In the genomic region with DNA sequence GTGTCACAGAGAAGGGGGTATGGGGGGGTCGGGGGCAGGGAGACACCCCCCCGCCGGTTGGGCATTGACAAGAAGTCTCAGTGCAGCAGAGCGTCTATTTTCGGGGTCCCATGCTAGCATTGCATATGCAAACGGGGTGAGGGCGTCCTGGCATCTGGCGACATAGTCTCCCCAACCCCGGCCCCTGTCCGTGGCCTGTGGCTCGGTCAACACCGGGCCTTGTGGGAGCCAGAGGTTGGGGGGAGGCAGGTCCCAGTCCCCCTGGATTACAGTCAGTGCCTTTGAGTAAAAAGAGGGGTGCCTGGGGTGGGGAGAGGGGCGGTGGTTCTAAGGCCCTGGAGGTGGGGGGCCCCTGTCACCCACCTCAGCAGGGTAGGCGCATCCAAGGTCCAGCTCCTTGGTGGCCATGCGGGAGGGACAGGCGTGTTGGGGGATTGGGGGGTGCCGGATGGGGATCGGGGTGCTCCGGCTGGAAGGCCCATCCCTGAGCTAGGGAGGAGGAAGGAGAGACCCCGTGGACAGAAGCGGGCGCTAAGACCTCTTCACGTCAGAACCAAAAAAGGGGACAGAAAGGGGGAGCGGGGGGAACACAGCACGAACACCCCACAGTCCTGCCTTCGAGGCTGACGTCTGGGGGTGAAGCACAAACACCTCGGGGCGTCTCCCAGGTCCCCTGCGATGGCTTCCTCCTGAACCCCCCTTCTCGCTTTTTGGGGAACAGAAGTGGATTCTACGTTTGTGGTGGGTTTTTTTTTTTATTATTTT, we compare ENCODE assay signal across 25 cellular contexts. TPM values are rescaled to one million over a fixed set of nuclear protein-coding genes. Genes with fewer than 3 reads are reported as not detected.
DNase-seq lines count a peak whose midpoint lies in the region; ATAC-seq and TF ChIP-seq lines count a peak whose summit lies in the region.
"Had no signal": no experiment of that assay in that cellular context is flagged by ENCODE, and none has a peak within 500 bp of the region (broad histone marks: within the 10 kb centered on the region; RNA-seq: fewer than 3 reads in every experiment).

No MANE protein-coding gene starts in this region.

- H3K4me1 ChIP-seq in CD4-positive, CD25-positive, alpha-beta regulatory T cell (ENCODE audit: control insufficient read depth, insufficient read depth, low read length, poor library complexity, severe bottlenecking): peaks cover 13% of the 10 kb centered on the region
- H3K4me1 ChIP-seq in Karpas-422 (ENCODE audit: low read length): peaks cover 22% of the 10 kb centered on the region
- H3K4me1 ChIP-seq in breast epithelium: peaks cover 0 to 16% of the 10 kb centered on the region in 2 donors
- H3K4me1 ChIP-seq: foreskin keratinocyte had no signal

- TF ChIP-seq CTCF in natural killer cell (IDR thresholded peaks at IDR 0.05) (no peak), breast epithelium (IDR thresholded peaks at IDR 0.05) (no peak)

- peak overlapping the region in 2 of 4 donors; percentile 69 to 83 for H3K4me3 Mint-ChIP-seq in CD4-positive, CD25-positive, alpha-beta regulatory T cell
- no peak overlapping the region for H3K4me3 Mint-ChIP-seq in natural killer cell
- H3K4me3 Mint-ChIP-seq: HFFc6, naive B cell had no signal

- H2AFZ ChIP-seq in Karpas-422 (ENCODE audit: low read length): no peak overlapping the region

- peaks cover 24% of the 10 kb centered on the region for H3K36me3 ChIP-seq in CD4-positive, CD25-positive, alpha-beta regulatory T cell (ENCODE audit: control insufficient read depth, insufficient read depth, low read length)
- H3K36me3 ChIP-seq in Karpas-422 (ENCODE audit: insufficient read depth, low read length) (peaks cover 7% of the 10 kb centered on the region; the same call in 1 of the 2 replicates), breast epithelium (no peaks in the 10 kb centered on the region)
- H3K36me3 ChIP-seq: ovary had no signal

- ATAC-seq in CD4-positive, CD25-positive, alpha-beta regulatory T cell (ENCODE audit: low read depth in 2 of 2): no peak
- ATAC-seq in natural killer cell (no peak), GM21529 (IDR thresholded peaks at IDR 0.05; ENCODE audit: unreplicated experiment) (no peak)
- ATAC-seq: foreskin keratinocyte, left lobe of liver had no signal

- TF ChIP-seq POLR2A in breast epithelium (IDR thresholded peaks at IDR 0.05): no peak

- H4K20me1 ChIP-seq in Karpas-422 (ENCODE audit: insufficient read depth, low read depth, low read length): peaks cover 32% of the 10 kb centered on the region

- intact Hi-C loops in natural killer cell (cut with micrococcal nuclease) (no loop called here), breast epithelium (cut with DNase I; ENCODE audit: low total_unique reads) (no loop called here)

- peak overlapping the region; percentile 88 to 97 (median 95) for H3K27ac Mint-ChIP-seq in CD4-positive, CD25-positive, alpha-beta regulatory T cell
- peak overlapping the region; percentile 71 to 77 for H3K27ac Mint-ChIP-seq in natural killer cell

- peaks cover 11 to 38% (median 13%) of the 10 kb centered on the region in 4 donors for H3K4me1 Mint-ChIP-seq in CD4-positive, CD25-positive, alpha-beta regulatory T cell
- peaks cover 14 to 31% of the 10 kb centered on the region in 2 donors for H3K4me1 Mint-ChIP-seq in natural killer cell

- peak overlapping the region; percentile 33 for H3K27ac ChIP-seq in CD4-positive, CD25-positive, alpha-beta regulatory T cell (ENCODE audit: insufficient read depth, low read length, poor library complexity, severe bottlenecking)
- peak overlapping the region; percentile 52 for H3K27ac ChIP-seq in Karpas-422 (ENCODE audit: low read length)
- peak overlapping the region; percentile 85 for H3K27ac ChIP-seq in caudate nucleus (ENCODE audit: low read depth, low read length)
- no peak overlapping the region for H3K27ac ChIP-seq in breast epithelium
- H3K27ac ChIP-seq: C4-2B, foreskin keratinocyte, ovary had no signal

- peaks cover 0 to 4% (median 0%) of the 10 kb centered on the region in 7 donors for H3K9me3 Mint-ChIP-seq in CD4-positive, CD25-positive, alpha-beta regulatory T cell
- no peaks in the 10 kb centered on the region for H3K9me3 Mint-ChIP-seq in natural killer cell
- H3K9me3 Mint-ChIP-seq: HFFc6, naive B cell had no signal

- H3K9ac ChIP-seq in Karpas-422 (ENCODE audit: low read length): 0 out of 2 replicates have a peak overlapping the region, but pooled peaks have one; percentile 14

- no peak overlapping the region for H3K4me3 ChIP-seq in CD4-positive, CD25-positive, alpha-beta regulatory T cell (ENCODE audit: low read depth, low read length)
- H3K4me3 ChIP-seq in Karpas-422 (ENCODE audit: low read length) (no peak overlapping the region), breast epithelium (no peak overlapping the region)
- H3K4me3 ChIP-seq: ovary had no signal

- peak overlapping the region; percentile 40 for H3K4me2 ChIP-seq in Karpas-422 (ENCODE audit: low read depth, low read length, poor library complexity, severe bottlenecking)

- peaks cover 48% of the 10 kb centered on the region for H3K79me2 ChIP-seq in Karpas-422 (ENCODE audit: low read length)

- peaks cover 20% of the 10 kb centered on the region for H3K36me3 Mint-ChIP-seq in CD4-positive, CD25-positive, alpha-beta regulatory T cell
- H3K36me3 Mint-ChIP-seq in natural killer cell: no peaks in the 10 kb centered on the region

- DNase-seq in CD4-positive, CD25-positive, alpha-beta regulatory T cell: peak in 1 of 3 donors; percentile 25
- DNase-seq in Karpas-422 (no peak), caudate nucleus (lab: John Stamatoyannopoulos, UW) (no peak), natural killer cell (no peak), anterior cingulate cortex (lab: John Stamatoyannopoulos, UW) (no peak), breast epithelium (ENCODE audit: low spot score in 2 of 2) (no peak), NCI-H1105 (lab: John Stamatoyannopoulos, UW) (no peak)
- DNase-seq: activated CD4-positive, alpha-beta T cell treated with anti-CD3 and anti-CD28 coated beads, Interleukin-2, amount 50 U/mL, for 1 hour; activated CD8-positive, alpha-beta memory T cell treated with anti-CD3 and anti-CD28 coated beads, Interleukin-2, amount 50 U/mL, for 48 hours; activated effector memory CD4-positive, alpha-beta T cell treated with anti-CD3 and anti-CD28 coated beads, Interleukin-2, amount 50 U/mL, for 16 hours; aorta; DMS 273 treated with DMSO at 0.1 percent for 48 hours; foreskin keratinocyte; HFFc6; naive B cell; NCI-H1048; NCI-H2029 treated with DMSO at 0.1 percent for 48 hours; NCI-H226; SHP77 treated with DMSO at 0.1 percent for 48 hours; stimulated activated CD4-positive, alpha-beta T cell treated with anti-CD3 and anti-CD28 coated beads, Interleukin-12 subunit alpha, Interleukin-12 subunit beta, amount 100 ng/mL, for 4 hours; T-helper 1 cell had no signal

- H3K9me2 ChIP-seq in Karpas-422 (replicated peaks; ENCODE audit: insufficient read depth, low read length): no peaks in the 10 kb centered on the region

- no peaks in the 10 kb centered on the region for H3K27me3 ChIP-seq in CD4-positive, CD25-positive, alpha-beta regulatory T cell (ENCODE audit: control insufficient read depth, insufficient read depth, low read length)
- H3K27me3 ChIP-seq in Karpas-422 (ENCODE audit: low read length) (no peaks in the 10 kb centered on the region), breast epithelium (no peaks in the 10 kb centered on the region)
- H3K27me3 ChIP-seq: foreskin keratinocyte, ovary had no signal

- no peaks in the 10 kb centered on the region for H3K9me3 ChIP-seq in CD4-positive, CD25-positive, alpha-beta regulatory T cell (ENCODE audit: control insufficient read depth in 2 of 2, low read length in 2 of 2)
- H3K9me3 ChIP-seq in Karpas-422 (ENCODE audit: low read length) (no peaks in the 10 kb centered on the region), breast epithelium (no peaks in the 10 kb centered on the region)
- H3K9me3 ChIP-seq: ovary had no signal

- H3K27me3 Mint-ChIP-seq in CD4-positive, CD25-positive, alpha-beta regulatory T cell: no peaks in the 10 kb centered on the region
- H3K27me3 Mint-ChIP-seq in natural killer cell (ENCODE audit: low read depth in 2 of 2): no peaks in the 10 kb centered on the region
- H3K27me3 Mint-ChIP-seq: naive B cell had no signal

RNA-seq across cellular contexts. Expression of a gene that starts 20.9 kb away (rescaled TPM):
- 50.5 TPM for total RNA-seq in CD4-positive, CD25-positive, alpha-beta regulatory T cell
- polyA plus RNA-seq in CD4-positive, CD25-positive, alpha-beta regulatory T cell: 10 to 100 TPM; 19.6 to 30.4 (median 23.7) TPM
- total RNA-seq in Karpas-422 (2014; rRNA removed; shearing (Covaris generic); ENCODE audit: low replicate concordance): 7.2 and 29.3 TPM in 2 replicates
- total RNA-seq in natural killer cell: 10 to 100 TPM; 81.6 to 97.7 (median 82.9) TPM
- 10 to 100 TPM; 29.0 to 38.7 (median 29.8) TPM for total RNA-seq in breast epithelium

RNA-seq across cellular contexts. Expression of a gene that starts 38.2 kb away (rescaled TPM):
- 25.4 TPM for total RNA-seq in CD4-positive, CD25-positive, alpha-beta regulatory T cell
- polyA plus RNA-seq in CD4-positive, CD25-positive, alpha-beta regulatory T cell: 10 to 100 TPM in 1 of 4 donors, 1 to 10 TPM in 3; 4.1 to 10.4 (median 4.4) TPM
- 17.3 and 55.1 TPM in 2 replicates for total RNA-seq in Karpas-422 (2014; rRNA removed; shearing (Covaris generic); ENCODE audit: low replicate concordance)
- total RNA-seq in natural killer cell (10 to 100 TPM; 25.4 to 39.4 (median 26.8) TPM), breast epithelium (10 to 100 TPM in 2 of 3 donors, 1 to 10 TPM in 1; 9.4 to 17.0 (median 15.7) TPM)

Comparison
In these comparisons a context has a peak if more than half of its experiments do, and no peak if none do; other contexts are left out.
1. H3K27ac ChIP-seq: peak in CD4-positive, CD25-positive, alpha-beta regulatory T cell (single experiment), Karpas-422 (single experiment) and caudate nucleus (single experiment); none in breast epithelium (0 of 2).